18 cellular contexts compared by ENCODE assay signal in genomic region chr2:126650994-126651393, GRCh38.
"Had no signal": no experiment of that assay in that cellular context is flagged by ENCODE, and none has a peak within 500 bp of the region (broad histone marks: within the 10 kb centered on the region; RNA-seq: fewer than 3 reads in every experiment).

No MANE protein-coding gene starts in this region.

- H3K9me3 ChIP-seq: heart left ventricle, psoas muscle, suprapubic skin, thyroid gland, upper lobe of right lung had no signal

- H3K4me3 ChIP-seq: heart left ventricle, psoas muscle, right lobe of liver, suprapubic skin, thyroid gland, upper lobe of right lung had no signal

- H3K9me3 Mint-ChIP-seq: stimulated activated effector memory CD8-positive, alpha-beta T cell treated with anti-CD3 and anti-CD28 coated beads, Interleukin-12 subunit alpha, Interleukin-12 subunit beta, amount 100 ng/mL, for 72 hours had no signal

- H3K4me3 Mint-ChIP-seq: dendritic cell treated with granulocyte-macrophage colony-stimulating factor and Interleukin-4, amounts not matched to agents 40 ng/mL and 50 ng/mL, for 4 days; effector memory CD8-positive, alpha-beta T cell; naive thymus-derived CD4-positive, alpha-beta T cell; nephron progenitor cell; stimulated activated effector memory CD8-positive, alpha-beta T cell treated with anti-CD3 and anti-CD28 coated beads, Interleukin-12 subunit alpha, Interleukin-12 subunit beta, amount 100 ng/mL, for 72 hours had no signal

- H3K36me3 ChIP-seq: heart left ventricle, right lobe of liver, suprapubic skin, thyroid gland, upper lobe of right lung had no signal

- DNase-seq: effector memory CD8-positive, alpha-beta T cell; heart left ventricle; hypothalamus; kidney glomerular epithelial cell; mammary epithelial cell; naive thymus-derived CD4-positive, alpha-beta T cell; nephron progenitor cell; psoas muscle; retina; right lobe of liver; stimulated activated CD4-positive, alpha-beta T cell treated with anti-CD3 and anti-CD28 coated beads, Interleukin-4, amount 100 ng/mL, for 1 hour; stimulated activated CD8-positive, alpha-beta memory T cell treated with anti-CD3 and anti-CD28 coated beads, Interleukin-4, amount 100 ng/mL, for 48 hours; stimulated activated naive CD8-positive, alpha-beta T cell treated with anti-CD3 and anti-CD28 coated beads, Interleukin-15, Interleukin-2, amounts not matched to agents 100 U/mL and 50 U/mL, for 24 hours; thyroid gland; upper lobe of right lung had no signal

- H3K27ac ChIP-seq: heart left ventricle, psoas muscle, right lobe of liver, suprapubic skin, thyroid gland, upper lobe of right lung had no signal

- H3K27me3 ChIP-seq: heart left ventricle, suprapubic skin, thyroid gland, upper lobe of right lung had no signal

- ATAC-seq: effector memory CD8-positive, alpha-beta T cell; heart left ventricle; naive thymus-derived CD4-positive, alpha-beta T cell; psoas muscle; right lobe of liver; stimulated activated effector memory CD8-positive, alpha-beta T cell treated with anti-CD3 and anti-CD28 coated beads, Interleukin-12 subunit alpha, Interleukin-12 subunit beta, amount 100 ng/mL, for 72 hours; stimulated activated naive CD8-positive, alpha-beta T cell treated with anti-CD3 and anti-CD28 coated beads, Interleukin-15, Interleukin-2, amounts not matched to agents 100 U/mL and 50 U/mL, for 24 hours; upper lobe of right lung had no signal

- H3K27me3 Mint-ChIP-seq: effector memory CD8-positive, alpha-beta T cell; naive thymus-derived CD4-positive, alpha-beta T cell had no signal

- H3K27ac Mint-ChIP-seq: dendritic cell treated with granulocyte-macrophage colony-stimulating factor and Interleukin-4, amounts not matched to agents 40 ng/mL and 50 ng/mL, for 4 days; effector memory CD8-positive, alpha-beta T cell; nephron progenitor cell; stimulated activated effector memory CD8-positive, alpha-beta T cell treated with anti-CD3 and anti-CD28 coated beads, Interleukin-12 subunit alpha, Interleukin-12 subunit beta, amount 100 ng/mL, for 72 hours had no signal
